1 cellular context compared by ENCODE assay signal in genomic region chr19:5058456-5059190, GRCh38.
TF ChIP-seq lines count a peak whose summit lies in the region.

No MANE protein-coding gene starts in this region.

TF ChIP-seq in GM23338, 12 proteins besides CTCF, POLR2A, EP300 and RAD21 (continued from another document):
- TF ChIP-seq CREB1 (CRISPR knock-in tag; IDR thresholded peaks at IDR 0.05; ENCODE audit: low read depth) (no peak), ZNF331 (CRISPR knock-in tag; IDR thresholded peaks at IDR 0.05; ENCODE audit: low read depth) (no peak), STAT1 (IDR thresholded peaks at IDR 0.05; ENCODE audit: unreplicated experiment) (no peak), EZH2phosphoT487 (IDR thresholded peaks at IDR 0.05; ENCODE audit: unreplicated experiment) (no peak), ETS1 (IDR thresholded peaks at IDR 0.05) (no peak), NANOG (IDR thresholded peaks at IDR 0.05; ENCODE audit: borderline replicate concordance) (no peak), REST (IDR thresholded peaks at IDR 0.05; ENCODE audit: unreplicated experiment) (no peak)
TF ChIP-seq in GM23338: peak in this region for 0.
